ENCODE assay signal across 20 cellular contexts in genomic region chr17:1286379-1287106, GRCh38. TPM values are rescaled to one million over a fixed set of nuclear protein-coding genes. Genes with fewer than 3 reads are reported as not detected.
DNase-seq lines count a peak whose midpoint lies in the region; ATAC-seq and TF ChIP-seq lines count a peak whose summit lies in the region.
"Had no signal": no experiment of that assay in that cellular context is flagged by ENCODE, and none has a peak within 500 bp of the region (broad histone marks: within the 10 kb centered on the region; RNA-seq: fewer than 3 reads in every experiment).

No MANE protein-coding gene starts in this region.

- no peak for DNase-seq in activated naive CD4-positive, alpha-beta T cell treated with anti-CD3 and anti-CD28 coated beads, Interleukin-2, amount 50 U/mL, for 72 hours (ENCODE audit: low spot score in 2 of 2)
- DNase-seq in activated naive CD4-positive, alpha-beta T cell treated with anti-CD3 and anti-CD28 coated beads for 36 hours, result no peak
- no peak for DNase-seq in effector memory CD8-positive, alpha-beta T cell
- no peak for DNase-seq in neural crest cell (ENCODE audit: low read depth, low spot score)
- no peak for DNase-seq in KG1 (lab: John Stamatoyannopoulos, UW)
- no peak for DNase-seq in upper lobe of left lung
- no peak for DNase-seq in activated T-cell treated with anti-CD3 and anti-CD28 coated beads for 4 hours
- DNase-seq: CD8-positive, alpha-beta memory T cell; GF-D8; GOT3; KBM-7; NCI-H1436; NCI-H510A treated with DMSO at 0.1 percent for 48 hours; NCI-H82 had no signal

- no peak for TF ChIP-seq CTCF in neural crest cell (conservative IDR thresholded peaks at IDR 0.05)
- TF ChIP-seq CTCF in upper lobe of left lung (IDR thresholded peaks at IDR 0.05), result no peak

- ATAC-seq in activated naive CD4-positive, alpha-beta T cell treated with anti-CD3 and anti-CD28 coated beads, Interleukin-2, amount 50 U/mL, for 72 hours, result no peak
- ATAC-seq in effector memory CD8-positive, alpha-beta T cell (replicated peaks), result peak; percentile 61
- ATAC-seq in upper lobe of left lung (ENCODE audit: low FRiP score in 2 of 2) (no peak), GM18909 (IDR thresholded peaks at IDR 0.05; ENCODE audit: poor library complexity, unreplicated experiment) (no peak)
- ATAC-seq: Panc1, Right ventricle myocardium inferior had no signal

- no peaks in the 10 kb centered on the region for H3K27me3 ChIP-seq in upper lobe of left lung
- H3K27me3 ChIP-seq: BLaER1 had no signal

- intact Hi-C loops in activated naive CD4-positive, alpha-beta T cell treated with anti-CD3 and anti-CD28 coated beads for 36 hours (cut with micrococcal nuclease), result no loop called here

- CTCF ChIA-PET in activated naive CD4-positive, alpha-beta T cell treated with anti-CD3 and anti-CD28 coated beads for 36 hours (lab: Charles Lee), result no interaction called here

- no peak for TF ChIP-seq EP300 in upper lobe of left lung (IDR thresholded peaks at IDR 0.05)

- H3K4me3 ChIP-seq in upper lobe of left lung, result no peak overlapping the region
- H3K4me3 ChIP-seq: BLaER1 had no signal

- WGBS in upper lobe of left lung, 2 donors, result 86 to 95% methylated on average over 19 of the region's 19 CpGs

- no peak overlapping the region for H3K4me3 Mint-ChIP-seq in activated naive CD4-positive, alpha-beta T cell treated with anti-CD3 and anti-CD28 coated beads for 36 hours
- H3K4me3 Mint-ChIP-seq in effector memory CD8-positive, alpha-beta T cell, result peak overlapping the region in 1 of 2 donors; percentile 7
- no peak overlapping the region for H3K4me3 Mint-ChIP-seq in neural crest cell

- peaks cover 0 to 14% of the 10 kb centered on the region in 2 donors for H3K9me3 Mint-ChIP-seq in activated naive CD4-positive, alpha-beta T cell treated with anti-CD3 and anti-CD28 coated beads, Interleukin-2, amount 50 U/mL, for 72 hours
- peaks cover 2% of the 10 kb centered on the region for H3K9me3 Mint-ChIP-seq in activated naive CD4-positive, alpha-beta T cell treated with anti-CD3 and anti-CD28 coated beads for 36 hours
- no peaks in the 10 kb centered on the region for H3K9me3 Mint-ChIP-seq in effector memory CD8-positive, alpha-beta T cell
- H3K9me3 Mint-ChIP-seq in neural crest cell, result peaks cover 5% of the 10 kb centered on the region
- H3K9me3 Mint-ChIP-seq: CD8-positive, alpha-beta memory T cell had no signal

- H3K36me3 ChIP-seq in upper lobe of left lung, result no peaks in the 10 kb centered on the region
- H3K36me3 ChIP-seq: BLaER1 had no signal

- H3K4me1 Mint-ChIP-seq in activated naive CD4-positive, alpha-beta T cell treated with anti-CD3 and anti-CD28 coated beads for 36 hours (ENCODE audit: low read depth), result no peaks in the 10 kb centered on the region
- peaks cover 20 to 26% of the 10 kb centered on the region in 2 donors for H3K4me1 Mint-ChIP-seq in effector memory CD8-positive, alpha-beta T cell (ENCODE audit: low read depth in 2 of 2)
- H3K4me1 Mint-ChIP-seq in neural crest cell, result peaks cover 8% of the 10 kb centered on the region

- peak overlapping the region; percentile 55 to 92 for H3K27ac Mint-ChIP-seq in activated naive CD4-positive, alpha-beta T cell treated with anti-CD3 and anti-CD28 coated beads, Interleukin-2, amount 50 U/mL, for 72 hours
- no peak overlapping the region for H3K27ac Mint-ChIP-seq in activated naive CD4-positive, alpha-beta T cell treated with anti-CD3 and anti-CD28 coated beads for 36 hours
- peak overlapping the region; percentile 6 to 71 for H3K27ac Mint-ChIP-seq in effector memory CD8-positive, alpha-beta T cell
- peak overlapping the region; percentile 21 for H3K27ac Mint-ChIP-seq in neural crest cell (ENCODE audit: unreplicated experiment)

- H3K4me1 ChIP-seq in upper lobe of left lung, result no peaks in the 10 kb centered on the region
- H3K4me1 ChIP-seq: BLaER1 had no signal

- H3K36me3 Mint-ChIP-seq in activated naive CD4-positive, alpha-beta T cell treated with anti-CD3 and anti-CD28 coated beads, Interleukin-2, amount 50 U/mL, for 72 hours, result peaks cover 0 to 20% of the 10 kb centered on the region in 2 donors
- H3K36me3 Mint-ChIP-seq in activated naive CD4-positive, alpha-beta T cell treated with anti-CD3 and anti-CD28 coated beads for 36 hours (ENCODE audit: low read depth), result no peaks in the 10 kb centered on the region
- H3K36me3 Mint-ChIP-seq in effector memory CD8-positive, alpha-beta T cell (ENCODE audit: insufficient read depth), result peaks cover 3% of the 10 kb centered on the region
- H3K36me3 Mint-ChIP-seq in neural crest cell (ENCODE audit: low read depth), result peaks cover 6% of the 10 kb centered on the region
- H3K36me3 Mint-ChIP-seq: CD8-positive, alpha-beta memory T cell had no signal

- H3K27me3 Mint-ChIP-seq in activated naive CD4-positive, alpha-beta T cell treated with anti-CD3 and anti-CD28 coated beads for 36 hours (ENCODE audit: low read depth), result no peaks in the 10 kb centered on the region
- H3K27me3 Mint-ChIP-seq in effector memory CD8-positive, alpha-beta T cell, result no peaks in the 10 kb centered on the region
- no peaks in the 10 kb centered on the region for H3K27me3 Mint-ChIP-seq in neural crest cell (ENCODE audit: low read depth)

- no peak for TF ChIP-seq POLR2A in upper lobe of left lung (IDR thresholded peaks at IDR 0.05)

- H3K9me3 ChIP-seq in upper lobe of left lung, result no peaks in the 10 kb centered on the region

- no peak overlapping the region for H3K27ac ChIP-seq in upper lobe of left lung
- H3K27ac ChIP-seq: BLaER1 had no signal

RNA-seq across cellular contexts. Expression of gene TRARG1, which starts 7.1 kb away (rescaled TPM):
- under 1 TPM in 1 of 2 donors, not detected in 1; 0.08 TPM for total RNA-seq in activated naive CD4-positive, alpha-beta T cell treated with anti-CD3 and anti-CD28 coated beads, Interleukin-2, amount 50 U/mL, for 72 hours
- total RNA-seq in activated naive CD4-positive, alpha-beta T cell treated with anti-CD3 and anti-CD28 coated beads for 36 hours, result not detected
- total RNA-seq in neural crest cell, result 0.07 and 0.18 TPM in 2 replicates
- not detected for total RNA-seq in upper lobe of left lung
- total RNA-seq: A172; CD8-positive, alpha-beta memory T cell; Daoy had no signal

RNA-seq across cellular contexts. Expression of gene BHLHA9, which starts 16.3 kb away (rescaled TPM):
- not detected for total RNA-seq in activated naive CD4-positive, alpha-beta T cell treated with anti-CD3 and anti-CD28 coated beads, Interleukin-2, amount 50 U/mL, for 72 hours
- total RNA-seq in activated naive CD4-positive, alpha-beta T cell treated with anti-CD3 and anti-CD28 coated beads for 36 hours, result not detected
- not detected in 2 replicates for total RNA-seq in neural crest cell
- not detected for total RNA-seq in upper lobe of left lung
- total RNA-seq: A172; CD8-positive, alpha-beta memory T cell; Daoy; Right ventricle myocardium inferior had no signal
